ENCODE assay signal across 1 cellular context in genomic region chr11:61509058-61510029, GRCh38.
A peak's percentile ranks its signal among the peaks of the same experiment; 100 is the strongest.
TF ChIP-seq lines count a peak whose summit lies in the region.

No MANE protein-coding gene starts in this region.

TF ChIP-seq in WTC11, 78 proteins besides CTCF, POLR2A, EP300 and RAD21 (continued from another document and continues in another):
- TF ChIP-seq ZNF425 (CRISPR knock-in tag; conservative IDR thresholded peaks at IDR 0.05) (no peak), EMX1 (CRISPR knock-in tag; IDR thresholded peaks at IDR 0.05) (no peak), ZBTB43 (CRISPR knock-in tag; IDR thresholded peaks at IDR 0.05) (peak; percentile 89; the same call in 1 of the 2 replicates), PREB (CRISPR knock-in tag; IDR thresholded peaks at IDR 0.05; ENCODE audit: borderline replicate concordance) (0 out of 2 replicates have a peak, but pooled peaks have one; percentile 32), E2F5 (CRISPR knock-in tag; IDR thresholded peaks at IDR 0.05) (peak; percentile 95), USF2 (CRISPR knock-in tag; IDR thresholded peaks at IDR 0.05) (peak; percentile 50), GABPB1 (CRISPR knock-in tag; IDR thresholded peaks at IDR 0.05) (0 out of 2 replicates have a peak, but pooled peaks have one; percentile 14), KAT7 (CRISPR knock-in tag; IDR thresholded peaks at IDR 0.05; ENCODE audit: borderline replicate concordance) (peak; percentile 71; the same call in 1 of the 2 replicates), GTF2I (CRISPR knock-in tag; conservative IDR thresholded peaks at IDR 0.05) (no peak), SMAD3 (CRISPR knock-in tag; IDR thresholded peaks at IDR 0.05; ENCODE audit: borderline replicate concordance) (peak; percentile 79; the same call in 1 of the 2 replicates), NR2C2 (CRISPR knock-in tag; IDR thresholded peaks at IDR 0.05) (peak; percentile 70; the same call in 1 of the 2 replicates), ZSCAN18 (CRISPR knock-in tag; IDR thresholded peaks at IDR 0.05) (no peak), RELA (CRISPR knock-in tag; IDR thresholded peaks at IDR 0.05; ENCODE audit: borderline replicate concordance) (peak; percentile 91; the same call in 1 of the 2 replicates), AFF4 (CRISPR knock-in tag; IDR thresholded peaks at IDR 0.05; ENCODE audit: borderline replicate concordance) (peak; percentile 77; the same call in 1 of the 2 replicates), FOXJ3 (CRISPR knock-in tag; IDR thresholded peaks at IDR 0.05; ENCODE audit: borderline replicate concordance) (no peak), JAZF1 (CRISPR knock-in tag; IDR thresholded peaks at IDR 0.05) (no peak), ZNF317 (CRISPR knock-in tag; IDR thresholded peaks at IDR 0.05; ENCODE audit: borderline replicate concordance, low read depth) (peak; percentile 50; the same call in 1 of the 2 replicates), ELF4 (CRISPR knock-in tag; IDR thresholded peaks at IDR 0.05; ENCODE audit: low read depth) (peak; percentile 93), MLX (CRISPR knock-in tag; IDR thresholded peaks at IDR 0.05) (no peak), IRF1 (CRISPR knock-in tag; IDR thresholded peaks at IDR 0.05) (peak; percentile 96), MXD4 (CRISPR knock-in tag; IDR thresholded peaks at IDR 0.05; ENCODE audit: borderline replicate concordance) (no peak), ERG (CRISPR knock-in tag; IDR thresholded peaks at IDR 0.05) (no peak), ZNF671 (CRISPR knock-in tag; IDR thresholded peaks at IDR 0.05) (no peak), ZNF219 (CRISPR knock-in tag; IDR thresholded peaks at IDR 0.05; ENCODE audit: borderline replicate concordance) (no peak; the same call in 1 of the 2 replicates), NR1H2 (CRISPR knock-in tag; IDR thresholded peaks at IDR 0.05) (peak; percentile 84), USF1 (CRISPR knock-in tag; IDR thresholded peaks at IDR 0.05) (peak; percentile 62; the same call in 1 of the 2 replicates), ZNF423 (CRISPR knock-in tag; IDR thresholded peaks at IDR 0.05) (no peak), ZMAT4 (CRISPR knock-in tag; IDR thresholded peaks at IDR 0.05) (no peak), ZNF138 (CRISPR knock-in tag; conservative IDR thresholded peaks at IDR 0.05) (no peak; the same call in none of the 2 replicates), OVOL2 (CRISPR knock-in tag; IDR thresholded peaks at IDR 0.05; ENCODE audit: borderline replicate concordance) (no peak), E2F4 (CRISPR knock-in tag; IDR thresholded peaks at IDR 0.05; ENCODE audit: borderline replicate concordance, low read depth) (peak; percentile 92)
